24 cellular contexts compared by ENCODE assay signal in the genomic region with DNA sequence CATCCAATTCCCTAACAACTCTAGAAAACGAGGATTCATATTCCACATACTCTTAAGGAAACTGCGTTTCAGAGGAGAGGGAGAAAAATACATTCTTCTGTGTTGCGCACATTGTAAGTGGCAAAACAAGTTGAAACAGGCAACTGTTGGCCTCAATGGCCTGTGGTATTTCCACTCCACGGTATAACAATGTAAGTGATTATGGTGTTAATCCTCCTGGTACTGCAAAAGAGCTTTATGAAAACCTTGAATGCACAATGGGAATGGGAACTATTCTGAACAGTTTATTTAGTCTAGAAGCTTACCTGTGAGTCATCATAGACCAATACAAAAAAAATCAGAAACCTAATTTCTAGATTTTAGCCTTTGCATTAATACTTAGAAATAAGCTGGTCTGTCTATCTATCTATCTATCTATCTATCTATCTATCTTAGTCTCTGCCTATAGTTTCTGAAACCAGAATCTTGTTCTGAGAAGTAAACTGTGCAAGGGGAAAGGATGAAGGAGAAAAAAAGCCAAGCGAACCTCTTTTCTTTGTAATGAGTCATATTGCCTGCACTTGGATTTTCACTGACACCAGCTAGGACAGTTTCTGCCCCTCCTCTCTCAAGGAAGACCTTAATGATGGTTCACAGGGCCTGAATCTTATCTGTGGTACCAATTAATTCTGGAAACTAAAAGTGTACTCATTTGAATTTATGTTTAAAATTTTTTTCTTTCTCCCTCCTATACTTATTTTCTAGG.
DNase-seq lines count a peak whose midpoint lies in the region; ATAC-seq and TF ChIP-seq lines count a peak whose summit lies in the region.
"Had no signal": no experiment of that assay in that cellular context is flagged by ENCODE, and none has a peak within 500 bp of the region (broad histone marks: within the 10 kb centered on the region; RNA-seq: fewer than 3 reads in every experiment).

No MANE protein-coding gene starts in this region.

- no peaks in the 10 kb centered on the region for H3K9me3 ChIP-seq in upper lobe of left lung

- DNase-seq in DMS79 treated with DMSO at 0.1 percent for 48 hours (lab: John Stamatoyannopoulos, UW), result peak; percentile 66
- DNase-seq in LHCN-M2 (ENCODE audit: low read depth), result peak; percentile 4
- DNase-seq in MCF 10A (ENCODE audit: unreplicated experiment), result peak; percentile 61
- peak; percentile 99 for DNase-seq in kidney glomerular epithelial cell (lab: John Stamatoyannopoulos, UW)
- DNase-seq in erythroblast (lab: John Stamatoyannopoulos, UW), result no peak
- no peak for DNase-seq in upper lobe of left lung
- DNase-seq in NK-92 (lab: John Stamatoyannopoulos, UW; ENCODE audit: unreplicated experiment), result no peak
- DNase-seq: activated CD4-positive, alpha-beta memory T cell treated with anti-CD3 and anti-CD28 coated beads for 36 hours; activated T-cell treated with anti-CD3 and anti-CD28 coated beads, Interleukin-2, amount 50 U/mL, for 24 hours; CD4-positive, alpha-beta T cell; effector memory CD8-positive, alpha-beta T cell; GDM1; KG1; left ventricle myocardium superior; NCI-H1092 treated with DMSO at 0.1 percent for 48 hours; NCI-H226; NK-92 treated with Interleukin-12 subunit alpha and Interleukin-12 subunit beta, amount 100 ng/mL, for 24 hours; stimulated activated CD4-positive, alpha-beta T cell treated with anti-CD3 and anti-CD28 coated beads, Interleukin-4, amount 100 ng/mL, for 1 hour; substantia nigra; T-cell had no signal

- no peak overlapping the region for H3K4me3 Mint-ChIP-seq in MCF 10A (ENCODE audit: unreplicated experiment)
- H3K4me3 Mint-ChIP-seq: activated CD4-positive, alpha-beta memory T cell treated with anti-CD3 and anti-CD28 coated beads for 36 hours; activated naive CD8-positive, alpha-beta T cell; activated T-cell treated with anti-CD3 and anti-CD28 coated beads, Interleukin-2, amount 50 U/mL, for 24 hours; CD4-positive, alpha-beta T cell; effector memory CD8-positive, alpha-beta T cell; T-cell had no signal

- no peaks in the 10 kb centered on the region for H3K27me3 Mint-ChIP-seq in MCF 10A (ENCODE audit: insufficient read depth, unreplicated experiment)

- H3K27me3 ChIP-seq in upper lobe of left lung, result no peaks in the 10 kb centered on the region

- CTCF ChIA-PET in MCF 10A (lab: Yijun Ruan, JAX), result interaction anchor here (0.6 to 5.2 kb wide), 6 partner anchors 15 to 615 kb away, joined by 3 to 43 read pairs (median 4); no protein-coding TSS in a partner anchor

- no peak overlapping the region for H3K27ac ChIP-seq in upper lobe of left lung
- H3K27ac ChIP-seq: HL-60, parathyroid adenoma had no signal

- H3K27ac Mint-ChIP-seq in MCF 10A (ENCODE audit: low read depth, unreplicated experiment), result peak overlapping the region; percentile 1
- H3K27ac Mint-ChIP-seq: activated CD4-positive, alpha-beta memory T cell treated with anti-CD3 and anti-CD28 coated beads for 36 hours; activated naive CD8-positive, alpha-beta T cell; activated T-cell treated with anti-CD3 and anti-CD28 coated beads, Interleukin-2, amount 50 U/mL, for 24 hours; CD4-positive, alpha-beta T cell; effector memory CD8-positive, alpha-beta T cell; T-cell had no signal

- no peak overlapping the region for H3K4me3 ChIP-seq in upper lobe of left lung

- intact Hi-C loops in MCF 10A (cut with micrococcal nuclease), result no loop called here

- H3K9me3 Mint-ChIP-seq in MCF 10A (ENCODE audit: unreplicated experiment), result no peaks in the 10 kb centered on the region
- H3K9me3 Mint-ChIP-seq: activated CD4-positive, alpha-beta memory T cell treated with anti-CD3 and anti-CD28 coated beads for 36 hours; activated T-cell treated with anti-CD3 and anti-CD28 coated beads, Interleukin-2, amount 50 U/mL, for 24 hours; CD4-positive, alpha-beta T cell; effector memory CD8-positive, alpha-beta T cell; T-cell had no signal

- no peak for TF ChIP-seq EP300 in upper lobe of left lung (IDR thresholded peaks at IDR 0.05)

- POLR2A ChIA-PET in MCF 10A (lab: Yijun Ruan, JAX), result interaction anchor here (0.7 to 3.2 kb wide), 14 partner anchors 9 to 165 kb away, joined by 3 to 14 read pairs (median 5); partner anchors contain the start of gene RNF144B

- TF ChIP-seq POLR2A in erythroblast (IDR thresholded peaks at IDR 0.05; ENCODE audit: low read length) (no peak), upper lobe of left lung (IDR thresholded peaks at IDR 0.05) (no peak)

- ATAC-seq in upper lobe of left lung (ENCODE audit: low FRiP score in 2 of 2), result no peak
- ATAC-seq in GM18867 (IDR thresholded peaks at IDR 0.05; ENCODE audit: unreplicated experiment), result no peak
- ATAC-seq: effector memory CD8-positive, alpha-beta T cell; left ventricle myocardium superior; T-cell had no signal

- H3K36me3 ChIP-seq in upper lobe of left lung, result no peaks in the 10 kb centered on the region

- H3K4me1 Mint-ChIP-seq in MCF 10A (ENCODE audit: insufficient read depth, unreplicated experiment), result peaks cover 37% of the 10 kb centered on the region

- BruUV-seq in MCF 10A (replicated peaks; lab: Mats Ljungman, UMichigan), result no TSS peak

- TF ChIP-seq CTCF in MCF 10A (IDR thresholded peaks at IDR 0.05; ENCODE audit: unreplicated experiment) (no peak), upper lobe of left lung (IDR thresholded peaks at IDR 0.05) (no peak)

- no peaks in the 10 kb centered on the region for H3K36me3 Mint-ChIP-seq in MCF 10A (ENCODE audit: insufficient read depth, unreplicated experiment)
- H3K36me3 Mint-ChIP-seq: activated CD4-positive, alpha-beta memory T cell treated with anti-CD3 and anti-CD28 coated beads for 36 hours; activated naive CD8-positive, alpha-beta T cell; T-cell had no signal

- WGBS in upper lobe of left lung, 2 donors, result 62 to 75% methylated on average over 5 of the region's 5 CpGs

- peaks cover 3 to 15% (median 11%) of the 10 kb centered on the region in 4 donors for H3K4me1 ChIP-seq in upper lobe of left lung
- H3K4me1 ChIP-seq: parathyroid adenoma had no signal

Comparison
In these comparisons a context has a peak if more than half of its experiments do, and no peak if none do; other contexts are left out.
1. DNase-seq: peak in DMS79 treated with DMSO at 0.1 percent for 48 hours (single experiment), LHCN-M2 (single experiment), MCF 10A (single experiment) and kidney glomerular epithelial cell (single experiment); none in erythroblast (0 of 2), upper lobe of left lung (0 of 2) and NK-92 (single experiment).